Comparison of ENCODE assay signal across 9 cellular contexts in the genomic region with DNA sequence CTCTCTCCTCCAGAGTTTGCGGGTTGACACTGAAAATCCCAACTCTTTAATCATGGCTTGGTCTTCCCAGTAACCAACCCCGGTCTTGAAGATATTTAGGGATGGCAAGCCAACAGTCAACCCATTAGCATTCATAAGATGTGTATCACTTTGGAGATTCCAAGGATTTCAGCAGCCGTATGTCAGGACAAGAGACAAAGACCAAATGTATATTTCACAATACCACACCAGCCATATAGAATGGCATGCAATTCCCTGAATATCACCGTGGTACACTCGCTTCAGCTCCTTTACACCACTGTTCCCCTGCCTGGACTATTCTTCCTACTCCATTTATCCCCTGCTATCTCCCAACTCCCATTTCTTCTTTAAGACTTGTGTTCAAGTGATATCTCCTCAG.
"Had no signal": no experiment of that assay in that cellular context is flagged by ENCODE, and none has a peak within 500 bp of the region (broad histone marks: within the 10 kb centered on the region; RNA-seq: fewer than 3 reads in every experiment).

No MANE protein-coding gene starts in this region.

- DNase-seq: GM23248, GOT3, H7, HFFc6, KBM-7 had no signal

- H3K9me3 ChIP-seq: HAP-1 had no signal

- ATAC-seq: HCT116 had no signal

- H2AFZ ChIP-seq: GM23248 had no signal

- H3K4me2 ChIP-seq: KMS-11 had no signal

- H3K9ac ChIP-seq: GM23248, KMS-11 had no signal

- H3K4me3 ChIP-seq: GM23248, HAP-1 had no signal

- H3K27ac ChIP-seq: GM23248, KMS-11 had no signal

- H3K36me3 ChIP-seq: HAP-1 had no signal

- H3K4me1 ChIP-seq: HAP-1 had no signal

- FAIRE-seq: HTR-8/SVneo had no signal
